In genomic region chr15:58299311-58299850, GRCh38 we compare ENCODE assay signal across 21 cellular contexts.
DNase-seq lines count a peak whose midpoint lies in the region; ATAC-seq and TF ChIP-seq lines count a peak whose summit lies in the region.
"Had no signal": no experiment of that assay in that cellular context is flagged by ENCODE, and none has a peak within 500 bp of the region (broad histone marks: within the 10 kb centered on the region; RNA-seq: fewer than 3 reads in every experiment).

No MANE protein-coding gene starts in this region.

- no peaks in the 10 kb centered on the region for H4K20me1 ChIP-seq in osteoblast (ENCODE audit: insufficient read depth, low read length)

- no peaks in the 10 kb centered on the region for H3K9me3 ChIP-seq in osteoblast (ENCODE audit: low read depth, low read length)
- H3K9me3 ChIP-seq: gastroesophageal sphincter, psoas muscle had no signal

- intact Hi-C loops in Right ventricle myocardium inferior (cut with DNase I), result no loop called here

- H3K4me1 ChIP-seq in osteoblast (ENCODE audit: insufficient read depth, low read length), result peaks cover 11% of the 10 kb centered on the region
- H3K4me1 ChIP-seq: gastroesophageal sphincter, psoas muscle had no signal

- no peak for ATAC-seq in Right ventricle myocardium inferior
- ATAC-seq: activated CD8-positive, alpha-beta T cell treated with anti-CD3 and anti-CD28 coated beads for 36 hours; activated T-cell treated with anti-CD3 and anti-CD28 coated beads, Interleukin-2, amount 50 U/mL, for 72 hours; gastroesophageal sphincter; naive thymus-derived CD4-positive, alpha-beta T cell; stimulated activated memory B cell treated with anti-CD40 and anti-IgM and Interleukin-4, amounts not matched to agents 10 μg/mL and 1 μg/mL and 100 μg/mL, for 72 hours had no signal

- H3K27ac ChIP-seq in osteoblast (ENCODE audit: low read depth, low read length), result no peak overlapping the region
- H3K27ac ChIP-seq: gastroesophageal sphincter, psoas muscle, VCaP had no signal

- peak overlapping the region; percentile 0 for H3K4me2 ChIP-seq in osteoblast (ENCODE audit: insufficient read depth, low read length)

- H3K79me2 ChIP-seq in osteoblast (ENCODE audit: insufficient read depth, low read length), result no peaks in the 10 kb centered on the region

- no peak overlapping the region for H3K4me3 ChIP-seq in AG10803 (ENCODE audit: low read length)
- H3K4me3 ChIP-seq in fibroblast of the aortic adventitia (ENCODE audit: low read depth, low read length), result no peak overlapping the region
- H3K4me3 ChIP-seq in osteoblast (ENCODE audit: insufficient read depth, low read length), result no peak overlapping the region
- H3K4me3 ChIP-seq: gastroesophageal sphincter, psoas muscle had no signal

- DNase-seq in AG10803 (ENCODE audit: low read depth) (peak; percentile 50), amniotic epithelial cell (ENCODE audit: low read depth) (peak; percentile 96), fibroblast of the aortic adventitia (ENCODE audit: low read depth) (peak; percentile 42), osteoblast (ENCODE audit: insufficient read length, low spot score, missing footprints) (peak; percentile 84), Right ventricle myocardium inferior (ENCODE audit: missing footprints) (no peak), HuH-7 (ENCODE audit: low spot score) (no peak), NCI-H1694 (lab: John Stamatoyannopoulos, UW) (no peak), T-helper 1 cell (no peak)
- DNase-seq: activated CD8-positive, alpha-beta T cell treated with anti-CD3 and anti-CD28 coated beads for 36 hours; activated naive CD8-positive, alpha-beta T cell treated with anti-CD3 and anti-CD28 coated beads, Interleukin-2, amount 10 ng/mL, durations not matched to agents 7 days and 5 days; activated T-cell treated with anti-CD3 and anti-CD28 coated beads, Interleukin-2, amount 50 U/mL, for 72 hours; CD4-positive, alpha-beta memory T cell; cerebellar nuclear complex; DND-41; endodermal cell; naive thymus-derived CD4-positive, alpha-beta T cell; NCI-H146 had no signal

- no peaks in the 10 kb centered on the region for H3K36me3 ChIP-seq in osteoblast (ENCODE audit: insufficient read depth, low read length)
- H3K36me3 ChIP-seq: gastroesophageal sphincter had no signal

- H2AFZ ChIP-seq in osteoblast (ENCODE audit: low read length), result peak overlapping the region; percentile 52

- no peak for TF ChIP-seq CTCF in AG10803 (conservative IDR thresholded peaks at IDR 0.05; ENCODE audit: low read length)
- no peak for TF ChIP-seq CTCF in fibroblast of the aortic adventitia (IDR thresholded peaks at IDR 0.05; ENCODE audit: insufficient read depth, low read length)
- no peak for TF ChIP-seq CTCF in osteoblast (IDR thresholded peaks at IDR 0.05; ENCODE audit: extremely low read depth, low read depth, low read length)

- peaks cover 10% of the 10 kb centered on the region for H3K27me3 ChIP-seq in osteoblast (ENCODE audit: insufficient read depth, low read length)
- H3K27me3 ChIP-seq: gastroesophageal sphincter had no signal

Comparison
In these comparisons a context has a peak if more than half of its experiments do, and no peak if none do; other contexts are left out.
1. DNase-seq: peak in AG10803 (single experiment), amniotic epithelial cell (single experiment), fibroblast of the aortic adventitia (single experiment) and osteoblast (single experiment); none in Right ventricle myocardium inferior (single experiment), HuH-7 (single experiment), NCI-H1694 (single experiment) and T-helper 1 cell (0 of 5).